In genomic region chr17:49677933-49678847, GRCh38 we compare ENCODE assay signal across 1 cellular context.
TF ChIP-seq lines count a peak whose summit lies in the region.

SPOP (minus strand) TSS chr17:49678097; CDS start chr17:49622810, 55,287 bp downstream.

TF ChIP-seq in H1, 55 proteins besides CTCF, POLR2A, EP300 and RAD21 (continued from another document):
- TF ChIP-seq JUN (IDR thresholded peaks at IDR 0.05; ENCODE audit: low read depth, low read length) (no peak), ATF2 (IDR thresholded peaks at IDR 0.05; ENCODE audit: low read length) (0 out of 2 replicates have a peak, but pooled peaks have one; percentile 71), BRCA1 (IDR thresholded peaks at IDR 0.05; ENCODE audit: low read depth, low read length) (no peak), BCL11A (IDR thresholded peaks at IDR 0.05; ENCODE audit: low read depth in 2 of 2, low read length in 2 of 2) (no peak), RBBP5 (IDR thresholded peaks at IDR 0.05; ENCODE audit: borderline replicate concordance, low read depth, low read length) (no peak), SP4 (IDR thresholded peaks at IDR 0.05; ENCODE audit: low read length) (no peak), E2F6 (IDR thresholded peaks at IDR 0.05) (peak; percentile 100), CEBPB (IDR thresholded peaks at IDR 0.05; ENCODE audit: low read depth, low read length) (peak; percentile 63; the same call in 1 of the 2 replicates), CHD7 (IDR thresholded peaks at IDR 0.05; ENCODE audit: insufficient replicate concordance, low read length) (no peak), PHF8 (conservative IDR thresholded peaks at IDR 0.05; ENCODE audit: low read depth, low read length) (no peak), USF2 (IDR thresholded peaks at IDR 0.05; ENCODE audit: low read length) (no peak), KDM5A (IDR thresholded peaks at IDR 0.05; ENCODE audit: low read length) (no peak), JUND (IDR thresholded peaks at IDR 0.05; ENCODE audit: low read length) (no peak), MAX (IDR thresholded peaks at IDR 0.05) (peak; percentile 100), HDAC2 (IDR thresholded peaks at IDR 0.05; ENCODE audit: borderline replicate concordance in 1 of 2, low read depth in 2 of 2, low read length in 2 of 2) (peak in 1 of 2 experiments; percentile 99; a peak in 1 of 4 replicates), EGR1 (IDR thresholded peaks at IDR 0.05; ENCODE audit: borderline replicate concordance, low read depth, low read length) (no peak), TAF1 (IDR thresholded peaks at IDR 0.05; ENCODE audit: low read depth, low read length) (no peak), SIRT6 (IDR thresholded peaks at IDR 0.05; ENCODE audit: low read length) (no peak), CREB1 (IDR thresholded peaks at IDR 0.05) (peak; percentile 94), POU5F1 (IDR thresholded peaks at IDR 0.05; ENCODE audit: low read depth, low read length) (no peak), YY1 (IDR thresholded peaks at IDR 0.05; ENCODE audit: low read depth, low read length) (peak; percentile 37; the same call in 1 of the 2 replicates), SAP30 (IDR thresholded peaks at IDR 0.05; ENCODE audit: insufficient read depth, insufficient replicate concordance, low read length) (no peak), CBX8 (IDR thresholded peaks at IDR 0.05; ENCODE audit: borderline replicate concordance, low read depth, low read length) (no peak), GTF2F1 (IDR thresholded peaks at IDR 0.05; ENCODE audit: borderline replicate concordance, low read depth, low read length) (no peak), CHD1 (IDR thresholded peaks at IDR 0.05; ENCODE audit: low read depth, low read length) (no peak), BACH1 (IDR thresholded peaks at IDR 0.05; ENCODE audit: low read length) (no peak), CHD2 (IDR thresholded peaks at IDR 0.05; ENCODE audit: low read length) (peak; percentile 42; the same call in 1 of the 2 replicates), GABPA (IDR thresholded peaks at IDR 0.05; ENCODE audit: borderline replicate concordance, insufficient read depth, low read length) (no peak), SRF (IDR thresholded peaks at IDR 0.05; ENCODE audit: low read depth, low read length) (no peak), ZNF274 (IDR thresholded peaks at IDR 0.05; ENCODE audit: borderline replicate concordance, extremely low read depth, low read length) (no peak), HDAC6 (IDR thresholded peaks at IDR 0.05; ENCODE audit: low read depth, low read length) (no peak), TEAD4 (IDR thresholded peaks at IDR 0.05; ENCODE audit: low read depth, low read length) (no peak), SP2 (IDR thresholded peaks at IDR 0.05; ENCODE audit: low read length) (no peak), RNF2 (IDR thresholded peaks at IDR 0.05; ENCODE audit: borderline replicate concordance, low read depth, low read length, missing control alignments, poor library complexity, severe bottlenecking) (peak; percentile 79), NANOG (IDR thresholded peaks at IDR 0.05; ENCODE audit: insufficient read depth, low read depth, low read length, poor library complexity, severe bottlenecking) (no peak), CBX5 (IDR thresholded peaks at IDR 0.05; ENCODE audit: low read depth, low read length) (no peak), SP1 (IDR thresholded peaks at IDR 0.05; ENCODE audit: low read depth, low read length) (peak; percentile 17; the same call in 1 of the 2 replicates), FOSL1 (IDR thresholded peaks at IDR 0.05; ENCODE audit: insufficient read depth, low read depth, low read length) (peak; percentile 48; the same call in 1 of the 2 replicates), CTBP2 (IDR thresholded peaks at IDR 0.05; ENCODE audit: borderline replicate concordance, insufficient read depth, insufficient read length, low read length) (no peak), EZH2 (IDR thresholded peaks at IDR 0.05; ENCODE audit: low read depth, low read length, severe bottlenecking) (no peak), RFX5 (IDR thresholded peaks at IDR 0.05; ENCODE audit: borderline replicate concordance, low read depth, low read length) (no peak), SUZ12 (IDR thresholded peaks at IDR 0.05; ENCODE audit: low read length) (no peak), ASH2L (IDR thresholded peaks at IDR 0.05; ENCODE audit: low read length) (peak; percentile 59), SIX5 (IDR thresholded peaks at IDR 0.05; ENCODE audit: low read depth, low read length) (no peak), NRF1 (IDR thresholded peaks at IDR 0.05; ENCODE audit: low read depth, low read length) (peak; percentile 69), TCF12 (IDR thresholded peaks at IDR 0.05; ENCODE audit: low read depth, low read length) (no peak), POLR2AphosphoS5 (IDR thresholded peaks at IDR 0.05; ENCODE audit: low read depth, low read length) (no peak; the same call in 1 of the 2 replicates), TAF7 (optimal IDR thresholded peaks at IDR 0.05; ENCODE audit: borderline replicate concordance, low read depth, low read length) (no peak), TBP (IDR thresholded peaks at IDR 0.05; ENCODE audit: low read depth, low read length) (no peak), ATF3 (IDR thresholded peaks at IDR 0.05; ENCODE audit: insufficient read depth, low read depth, low read length) (no peak), KDM4A (IDR thresholded peaks at IDR 0.05; ENCODE audit: low read depth, low read length, severe bottlenecking) (peak; percentile 19)
